29 cellular contexts compared by ENCODE assay signal in the genomic region with DNA sequence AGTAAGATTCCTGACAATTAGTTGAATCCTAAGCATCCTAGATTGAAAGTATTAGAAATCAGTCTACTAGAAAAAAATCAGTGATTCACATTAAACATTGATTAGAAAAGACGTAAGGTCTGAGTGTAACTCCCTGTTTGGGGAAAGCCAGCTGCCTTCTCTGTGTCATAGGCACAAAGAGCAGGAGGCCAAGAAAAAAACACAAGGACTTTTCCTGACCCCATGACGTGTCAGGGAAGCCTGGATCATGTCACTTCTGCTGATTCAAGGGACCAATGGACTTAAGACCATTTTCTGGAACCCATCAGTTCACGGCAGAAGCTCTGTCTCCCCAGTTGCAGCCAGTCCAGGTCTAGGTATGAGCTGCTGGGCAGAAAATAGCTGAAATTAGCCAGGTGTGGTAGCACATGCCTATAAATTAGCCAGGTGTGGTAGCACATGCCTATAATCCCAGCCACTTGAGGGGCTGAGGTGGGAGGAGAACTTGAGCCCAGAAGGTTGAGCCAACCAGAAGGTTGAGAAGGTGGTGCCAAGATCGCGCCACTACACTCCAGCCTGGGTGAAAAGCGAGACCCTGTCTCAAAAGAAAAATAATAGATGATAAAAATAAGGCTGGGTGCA. TPM values are rescaled to one million over a fixed set of nuclear protein-coding genes. Genes with fewer than 3 reads are reported as not detected.
A peak's percentile ranks its signal among the peaks of the same experiment; 100 is the strongest.
DNase-seq lines count a peak whose midpoint lies in the region; ATAC-seq and TF ChIP-seq lines count a peak whose summit lies in the region.
"Had no signal": no experiment of that assay in that cellular context is flagged by ENCODE, and none has a peak within 500 bp of the region (broad histone marks: within the 10 kb centered on the region; RNA-seq: fewer than 3 reads in every experiment).

No MANE protein-coding gene starts in this region.

- H3K27me3 ChIP-seq in brain microvascular endothelial cell (replicated peaks): no peaks in the 10 kb centered on the region
- H3K27me3 ChIP-seq in tibial artery: no peaks in the 10 kb centered on the region
- H3K27me3 ChIP-seq: pancreas had no signal

- peak overlapping the region; percentile 85 for H3K27ac Mint-ChIP-seq in nephron progenitor cell
- H3K27ac Mint-ChIP-seq: activated B cell treated with CpG ODN at 0.5 μM for 24 hours; activated naive CD8-positive, alpha-beta T cell; activated T-helper 2 cell treated with anti-CD3 and anti-CD28 coated beads, Interferon-gamma antibody, Interleukin-2, Interleukin-4, amounts not matched to agents 10 μg/mL and 5 μg/mL and 100 μg/mL, durations not matched to agents 14 hours and 24 hours and 36 hours; memory B cell; stimulated activated effector memory CD8-positive, alpha-beta T cell treated with anti-CD3 and anti-CD28 coated beads, Interleukin-12 subunit alpha, Interleukin-12 subunit beta, amount 100 ng/mL, for 72 hours had no signal

- peaks cover 61% of the 10 kb centered on the region for H3K4me1 Mint-ChIP-seq in nephron progenitor cell
- H3K4me1 Mint-ChIP-seq: stimulated activated effector memory CD8-positive, alpha-beta T cell treated with anti-CD3 and anti-CD28 coated beads, Interleukin-12 subunit alpha, Interleukin-12 subunit beta, amount 100 ng/mL, for 72 hours had no signal

- intact Hi-C loops in tibial artery (cut with DNase I; ENCODE audit: low total_unique reads): loop anchor here (2.0 kb wide), 1 partner anchor 24 kb away; no protein-coding TSS in a partner anchor

- H3K4me3 Mint-ChIP-seq in nephron progenitor cell: no peak overlapping the region
- H3K4me3 Mint-ChIP-seq: activated B cell treated with CpG ODN at 0.5 μM for 24 hours; activated naive CD8-positive, alpha-beta T cell; CD4-positive, CD25-positive, alpha-beta regulatory T cell; memory B cell; naive thymus-derived CD4-positive, alpha-beta T cell; stimulated activated effector memory CD8-positive, alpha-beta T cell treated with anti-CD3 and anti-CD28 coated beads, Interleukin-12 subunit alpha, Interleukin-12 subunit beta, amount 100 ng/mL, for 72 hours had no signal

- TF ChIP-seq CTCF in brain microvascular endothelial cell (IDR thresholded peaks at IDR 0.05; ENCODE audit: low read depth, low read length, missing control alignments) (no peak), foreskin fibroblast (IDR thresholded peaks at IDR 0.05; ENCODE audit: low read depth, low read length) (no peak), nephron progenitor cell (IDR thresholded peaks at IDR 0.05) (no peak), tibial artery (IDR thresholded peaks at IDR 0.05) (no peak)

- DNase-seq in LHCN-M2 (ENCODE audit: low read depth) (peak; percentile 16), brain microvascular endothelial cell (peak; percentile 47), foreskin fibroblast (peak; percentile 59 to 72), nephron progenitor cell (no peak), epidermal melanocyte (ENCODE audit: insufficient read length, low spot score) (no peak), SKM-1 treated with dmso at 0.1 percent for 144 hours (lab: John Stamatoyannopoulos, UW; ENCODE audit: unreplicated experiment) (no peak), tibial artery (no peak)
- DNase-seq: activated B cell treated with CpG ODN at 0.5 μM for 24 hours; activated CD4-positive, alpha-beta T cell treated with anti-CD3 and anti-CD28 coated beads, Interleukin-2, amount 50 U/mL, for 4 hours; activated CD8-positive, alpha-beta memory T cell treated with anti-CD3 and anti-CD28 coated beads, Interleukin-2, amount 50 U/mL, for 4 hours; CD4-positive, CD25-positive, alpha-beta regulatory T cell; DMS153; foreskin melanocyte; MM.1S; naive thymus-derived CD4-positive, alpha-beta T cell; NCI-H146; NCI-H2171; NCI-H524 treated with DMSO at 0.1 percent for 48 hours; pancreas; stimulated activated CD4-positive, alpha-beta T cell treated with anti-CD3 and anti-CD28 coated beads, Interleukin-1b, Interleukin-23, amount 100 ng/mL, for 48 hours had no signal

- peaks cover 0 to 18% (median 13%) of the 10 kb centered on the region in 4 donors for H3K4me1 ChIP-seq in tibial artery
- H3K4me1 ChIP-seq: HAP-1 had no signal

- peak overlapping the region; percentile 66 for H3K27ac ChIP-seq in brain microvascular endothelial cell
- no peak overlapping the region for H3K27ac ChIP-seq in tibial artery
- H3K27ac ChIP-seq: pancreas, RWPE1, thoracic aorta had no signal

- in situ Hi-C loops in brain microvascular endothelial cell (cut with HindIII; ENCODE audit: low pct_ligation_motif_present, low sequenced_read_pairs): no loop called here

- H3K36me3 Mint-ChIP-seq in nephron progenitor cell (ENCODE audit: low read depth): peaks cover 55% of the 10 kb centered on the region

- H3K9me3 ChIP-seq in tibial artery: no peaks in the 10 kb centered on the region
- H3K9me3 ChIP-seq: HAP-1, pancreas, thoracic aorta had no signal

- no peak for ATAC-seq in HG03520 (IDR thresholded peaks at IDR 0.05; ENCODE audit: unreplicated experiment)
- ATAC-seq: naive thymus-derived CD4-positive, alpha-beta T cell; pancreas; SK-N-SH treated with all-trans-retinoic acid at 6 μM for 48 hours; stimulated activated effector memory CD8-positive, alpha-beta T cell treated with anti-CD3 and anti-CD28 coated beads, Interleukin-12 subunit alpha, Interleukin-12 subunit beta, amount 100 ng/mL, for 72 hours had no signal

- H3K36me3 ChIP-seq in brain microvascular endothelial cell (replicated peaks): no peaks in the 10 kb centered on the region
- H3K36me3 ChIP-seq in tibial artery: peaks cover 12 to 33% (median 15%) of the 10 kb centered on the region in 3 donors
- H3K36me3 ChIP-seq: pancreas had no signal

- no peak overlapping the region for H3K4me3 ChIP-seq in brain microvascular endothelial cell (ENCODE audit: low read depth, low read length)
- H3K4me3 ChIP-seq in foreskin fibroblast (ENCODE audit: low read depth in 1 of 2, low read length in 2 of 2): no peak overlapping the region
- no peak overlapping the region for H3K4me3 ChIP-seq in tibial artery
- H3K4me3 ChIP-seq: HAP-1, pancreas, thoracic aorta had no signal

- H3K27me3 Mint-ChIP-seq in nephron progenitor cell (ENCODE audit: low read depth, poor library complexity): no peaks in the 10 kb centered on the region
- H3K27me3 Mint-ChIP-seq: activated B cell treated with CpG ODN at 0.5 μM for 24 hours; activated naive CD8-positive, alpha-beta T cell; CD4-positive, CD25-positive, alpha-beta regulatory T cell; memory B cell; naive thymus-derived CD4-positive, alpha-beta T cell had no signal

- H3K9me3 Mint-ChIP-seq in nephron progenitor cell: peaks cover 2% of the 10 kb centered on the region
- H3K9me3 Mint-ChIP-seq: activated B cell treated with CpG ODN at 0.5 μM for 24 hours; activated T-helper 2 cell treated with anti-CD3 and anti-CD28 coated beads, Interferon-gamma antibody, Interleukin-2, Interleukin-4, amounts not matched to agents 10 μg/mL and 5 μg/mL and 100 μg/mL, durations not matched to agents 14 hours and 24 hours and 36 hours; CD4-positive, CD25-positive, alpha-beta regulatory T cell; memory B cell; stimulated activated effector memory CD8-positive, alpha-beta T cell treated with anti-CD3 and anti-CD28 coated beads, Interleukin-12 subunit alpha, Interleukin-12 subunit beta, amount 100 ng/mL, for 72 hours had no signal

RNA-seq across cellular contexts. Expression of a gene that starts 35.9 kb away (rescaled TPM):
- 3.8 and 4.5 TPM in 2 replicates for total RNA-seq in LHCN-M2 (2014; rRNA removed)
- polyA plus RNA-seq in LHCN-M2 (2012): 5.8 TPM

RNA-seq across cellular contexts. Expression of a gene that starts 36.2 kb away (rescaled TPM):
- total RNA-seq in LHCN-M2 (2014; rRNA removed): 0.77 and 1.6 TPM in 2 replicates
- polyA plus RNA-seq in LHCN-M2 (2012): 0.51 TPM
- polyA plus RNA-seq: CD4-positive, CD25-positive, alpha-beta regulatory T cell; naive thymus-derived CD4-positive, alpha-beta T cell had no signal

RNA-seq across cellular contexts. Expression of a gene that starts 51.4 kb away (rescaled TPM):
- 15.9 and 17.4 TPM in 2 replicates for total RNA-seq in LHCN-M2 (2014; rRNA removed)
- polyA plus RNA-seq in LHCN-M2 (2012): 11.9 TPM

Comparison
In these comparisons a context has a peak if more than half of its experiments do, and no peak if none do; other contexts are left out.
1. DNase-seq: peak in LHCN-M2 (single experiment), brain microvascular endothelial cell (single experiment) and foreskin fibroblast (2 of 2); none in nephron progenitor cell (single experiment), epidermal melanocyte (single experiment), SKM-1 treated with dmso at 0.1 percent for 144 hours (single experiment) and tibial artery (0 of 2).